ENCODE assay signal across 17 cellular contexts in genomic region chr5:136198453-136198852, GRCh38. TPM values are rescaled to one million over a fixed set of nuclear protein-coding genes. Genes with fewer than 3 reads are reported as not detected.
DNase-seq lines count a peak whose midpoint lies in the region; ATAC-seq and TF ChIP-seq lines count a peak whose summit lies in the region.
"Had no signal": no experiment of that assay in that cellular context is flagged by ENCODE, and none has a peak within 500 bp of the region (broad histone marks: within the 10 kb centered on the region; RNA-seq: fewer than 3 reads in every experiment).

No MANE protein-coding gene starts in this region.

- no peaks in the 10 kb centered on the region for H3K9me3 Mint-ChIP-seq in activated CD8-positive, alpha-beta memory T cell treated with anti-CD3 and anti-CD28 coated beads, Interleukin-2, amount 10 ng/mL, durations not matched to agents 7 days and 5 days (ENCODE audit: low read depth)
- no peaks in the 10 kb centered on the region for H3K9me3 Mint-ChIP-seq in activated naive CD4-positive, alpha-beta T cell treated with anti-CD3 and anti-CD28 coated beads, Interleukin-2, amount 50 U/mL, for 72 hours
- H3K9me3 Mint-ChIP-seq: CD4-positive, alpha-beta T cell had no signal

- ATAC-seq in activated CD8-positive, alpha-beta memory T cell treated with anti-CD3 and anti-CD28 coated beads, Interleukin-2, amount 10 ng/mL, durations not matched to agents 7 days and 5 days, result no peak
- no peak for ATAC-seq in left lobe of liver
- no peak for ATAC-seq in activated naive CD4-positive, alpha-beta T cell treated with anti-CD3 and anti-CD28 coated beads, Interleukin-2, amount 50 U/mL, for 72 hours
- no peak for ATAC-seq in HG02588 (IDR thresholded peaks at IDR 0.05; ENCODE audit: unreplicated experiment)
- ATAC-seq in HG03342 (IDR thresholded peaks at IDR 0.05; ENCODE audit: unreplicated experiment), result no peak
- ATAC-seq: GM12878 had no signal

- no peaks in the 10 kb centered on the region for H3K36me3 Mint-ChIP-seq in activated CD8-positive, alpha-beta memory T cell treated with anti-CD3 and anti-CD28 coated beads, Interleukin-2, amount 10 ng/mL, durations not matched to agents 7 days and 5 days
- peaks cover 0 to 7% of the 10 kb centered on the region in 2 donors for H3K36me3 Mint-ChIP-seq in activated naive CD4-positive, alpha-beta T cell treated with anti-CD3 and anti-CD28 coated beads, Interleukin-2, amount 50 U/mL, for 72 hours

- no peak overlapping the region for H3K27ac Mint-ChIP-seq in activated CD8-positive, alpha-beta memory T cell treated with anti-CD3 and anti-CD28 coated beads, Interleukin-2, amount 10 ng/mL, durations not matched to agents 7 days and 5 days
- H3K27ac Mint-ChIP-seq in activated naive CD4-positive, alpha-beta T cell treated with anti-CD3 and anti-CD28 coated beads, Interleukin-2, amount 50 U/mL, for 72 hours, result no peak overlapping the region
- H3K27ac Mint-ChIP-seq: B cell; CD4-positive, alpha-beta T cell had no signal

- H3K4me1 Mint-ChIP-seq in activated CD8-positive, alpha-beta memory T cell treated with anti-CD3 and anti-CD28 coated beads, Interleukin-2, amount 10 ng/mL, durations not matched to agents 7 days and 5 days, result no peaks in the 10 kb centered on the region

- no peak overlapping the region for H3K4me3 Mint-ChIP-seq in activated CD8-positive, alpha-beta memory T cell treated with anti-CD3 and anti-CD28 coated beads, Interleukin-2, amount 10 ng/mL, durations not matched to agents 7 days and 5 days
- H3K4me3 Mint-ChIP-seq: B cell; CD4-positive, alpha-beta T cell had no signal

- H3K27ac ChIP-seq in coronary artery, result no peak overlapping the region
- H3K27ac ChIP-seq: GM23248 had no signal

- no peak for TF ChIP-seq CTCF in coronary artery (IDR thresholded peaks at IDR 0.05)

- DNase-seq in activated CD8-positive, alpha-beta memory T cell treated with anti-CD3 and anti-CD28 coated beads, Interleukin-2, amount 10 ng/mL, durations not matched to agents 7 days and 5 days, result peak; percentile 12
- no peak for DNase-seq in activated CD8-positive, alpha-beta memory T cell treated with anti-CD3 and anti-CD28 coated beads, Interleukin-2, amount 50 U/mL, for 48 hours
- peak; percentile 61 for DNase-seq in coronary artery (ENCODE audit: low spot score)
- peak; percentile 16 for DNase-seq in left lobe of liver (ENCODE audit: low spot score)
- DNase-seq in activated naive CD4-positive, alpha-beta T cell treated with anti-CD3 and anti-CD28 coated beads, Interleukin-2, amount 50 U/mL, for 72 hours (ENCODE audit: low spot score in 2 of 2), result no peak
- DNase-seq: ACHN; C1 segment of cervical spinal cord; Calu3; CD4-positive, alpha-beta T cell; DMS 273 treated with DMSO at 0.1 percent for 48 hours; GM23248 had no signal

- H3K4me3 ChIP-seq in coronary artery, result no peak overlapping the region
- H3K4me3 ChIP-seq: GM12878, GM23248 had no signal

- H3K27me3 Mint-ChIP-seq in activated CD8-positive, alpha-beta memory T cell treated with anti-CD3 and anti-CD28 coated beads, Interleukin-2, amount 10 ng/mL, durations not matched to agents 7 days and 5 days, result peaks cover 52% of the 10 kb centered on the region

- CTCF ChIA-PET in activated CD8-positive, alpha-beta memory T cell treated with anti-CD3 and anti-CD28 coated beads, Interleukin-2, amount 10 ng/mL, durations not matched to agents 7 days and 5 days (lab: Charles Lee), result no interaction called here

RNA-seq across cellular contexts. Expression of gene SMIM32, which starts 5.5 kb away (rescaled TPM):
- total RNA-seq in activated CD8-positive, alpha-beta memory T cell treated with anti-CD3 and anti-CD28 coated beads, Interleukin-2, amount 10 ng/mL, durations not matched to agents 7 days and 5 days, result not detected
- not detected for total RNA-seq in left lobe of liver
- not detected for total RNA-seq in activated naive CD4-positive, alpha-beta T cell treated with anti-CD3 and anti-CD28 coated beads, Interleukin-2, amount 50 U/mL, for 72 hours
- total RNA-seq: A172; B cell; CD4-positive, alpha-beta T cell; Daoy; GM12878; GM23248 had no signal

Comparison
In these comparisons a context has a peak if more than half of its experiments do, and no peak if none do; other contexts are left out.
1. DNase-seq: peak in activated CD8-positive, alpha-beta memory T cell treated with anti-CD3 and anti-CD28 coated beads, Interleukin-2, amount 10 ng/mL, durations not matched to agents 7 days and 5 days (single experiment), coronary artery (single experiment) and left lobe of liver (single experiment); none in activated CD8-positive, alpha-beta memory T cell treated with anti-CD3 and anti-CD28 coated beads, Interleukin-2, amount 50 U/mL, for 48 hours (single experiment) and activated naive CD4-positive, alpha-beta T cell treated with anti-CD3 and anti-CD28 coated beads, Interleukin-2, amount 50 U/mL, for 72 hours (0 of 2).